1 cellular context compared by ENCODE assay signal in genomic region chr10:80417247-80417646, GRCh38.
TF ChIP-seq lines count a peak whose summit lies in the region.

No MANE protein-coding gene starts in this region.

TF ChIP-seq in HEK293, 187 proteins besides CTCF, POLR2A, EP300 and RAD21:
- TF ChIP-seq FEZF1 (tag by site-specific recombination; IDR thresholded peaks at IDR 0.05) (peak; percentile 66; the same call in 1 of the 2 replicates), IKZF3 (tag by site-specific recombination; IDR thresholded peaks at IDR 0.05) (peak; percentile 46; the same call in 1 of the 2 replicates), ZXDB (tag by site-specific recombination; IDR thresholded peaks at IDR 0.05) (peak; percentile 47; the same call in 1 of the 2 replicates), ZSCAN30 (tag by site-specific recombination; IDR thresholded peaks at IDR 0.05) (peak; percentile 63; the same call in 1 of the 2 replicates), PRDM10 (tag by site-specific recombination; IDR thresholded peaks at IDR 0.05) (peak; percentile 33; the same call in 1 of the 2 replicates), ZSCAN16 (tag by site-specific recombination; IDR thresholded peaks at IDR 0.05) (0 out of 2 replicates have a peak, but pooled peaks have one; percentile 56), OSR2 (tag by site-specific recombination; IDR thresholded peaks at IDR 0.05) (peak; percentile 23; the same call in 1 of the 2 replicates), ZBTB48 (tag by site-specific recombination; IDR thresholded peaks at IDR 0.05) (peak; percentile 54; the same call in 1 of the 2 replicates), WT1 (tag by site-specific recombination; IDR thresholded peaks at IDR 0.05) (peak; percentile 34; the same call in 1 of the 2 replicates), TCF7L2 (IDR thresholded peaks at IDR 0.05; ENCODE audit: borderline replicate concordance, low read depth, low read length) (peak; percentile 59; the same call in 1 of the 2 replicates)
TF ChIP-seq in HEK293: peak in this region for 10; not testable (repeated sequence) for 177.
